ENCODE assay signal across 1 cellular context in the genomic region with DNA sequence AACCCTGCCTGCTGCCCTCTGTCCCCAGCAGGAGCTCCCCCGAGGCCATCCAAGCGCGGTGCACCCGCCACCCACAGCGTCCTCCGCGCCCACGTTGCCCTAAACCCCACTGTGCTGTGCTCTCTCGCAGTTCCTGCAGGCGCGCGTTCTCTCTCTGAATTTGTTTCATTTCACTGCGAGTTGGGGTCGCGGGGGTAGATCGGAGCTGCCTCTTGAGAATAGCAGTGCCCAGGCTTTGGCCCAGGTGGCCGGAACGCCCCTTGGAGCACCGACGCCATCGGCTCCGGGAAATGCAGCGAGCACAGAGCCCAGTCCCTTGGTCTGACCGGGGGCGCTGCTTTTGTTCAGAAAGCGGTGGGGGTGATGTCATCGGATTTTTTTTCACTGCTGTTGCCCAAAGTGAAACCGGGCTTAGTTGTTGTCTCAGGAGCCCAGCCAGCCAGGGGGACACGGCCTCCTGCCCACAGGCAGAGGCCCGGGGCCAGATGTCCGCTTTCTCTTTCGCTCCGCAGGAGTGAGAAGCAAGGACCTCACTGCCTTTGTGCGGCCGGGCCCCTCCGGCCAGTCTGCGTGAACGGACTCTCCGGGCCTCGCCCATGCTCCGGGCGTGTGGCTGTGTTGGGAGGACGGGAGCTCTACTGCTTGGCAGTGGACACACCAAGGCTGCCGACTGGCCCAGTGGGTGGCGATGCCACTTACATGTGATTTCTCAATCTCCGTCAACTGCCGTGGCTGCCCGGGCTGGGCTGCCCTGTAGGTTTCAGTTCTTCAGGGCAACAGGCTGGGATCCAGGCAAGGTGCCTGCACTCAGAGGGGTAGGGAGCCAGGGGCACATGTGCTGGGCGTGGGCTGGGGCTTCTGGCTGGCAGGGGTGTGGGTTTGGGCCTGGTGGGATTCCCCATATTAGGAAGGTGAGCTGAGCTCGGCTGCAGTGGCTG.
A peak's percentile ranks its signal among the peaks of the same experiment; 100 is the strongest.
TF ChIP-seq lines count a peak whose summit lies in the region.

No MANE protein-coding gene starts in this region.

TF ChIP-seq in GM12878, 131 proteins besides CTCF, POLR2A, EP300 and RAD21 (continued from another document and continues in another):
- TF ChIP-seq ETV6 (conservative IDR thresholded peaks at IDR 0.05 in 1 of 2, IDR thresholded peaks at IDR 0.05 in 1 of 2; ENCODE audit: borderline replicate concordance in 1 of 2, low read depth in 1 of 2) (no peak), POU2F2 (IDR thresholded peaks at IDR 0.05; ENCODE audit: borderline replicate concordance, low read depth, low read length) (no peak), BRCA1 (IDR thresholded peaks at IDR 0.05; ENCODE audit: low read depth, low read length) (no peak), ATF7 (IDR thresholded peaks at IDR 0.05; ENCODE audit: low read depth) (peak; percentile 98), RB1 (IDR thresholded peaks at IDR 0.05; ENCODE audit: borderline replicate concordance) (no peak), NR2C2 (IDR thresholded peaks at IDR 0.05; ENCODE audit: borderline replicate concordance, control insufficient read depth, insufficient read length, low read depth) (no peak), CEBPB (IDR thresholded peaks at IDR 0.05; ENCODE audit: borderline replicate concordance in 1 of 2, low read depth in 2 of 2, low read length in 2 of 2) (no peak), NR2F1 (conservative IDR thresholded peaks at IDR 0.05) (peak; percentile 12; the same call in 1 of the 2 replicates), TBL1XR1 (IDR thresholded peaks at IDR 0.05; ENCODE audit: low read depth, low read length) (no peak), MEF2A (IDR thresholded peaks at IDR 0.05; ENCODE audit: insufficient read depth, low read depth, low read length) (no peak), TCF12 (IDR thresholded peaks at IDR 0.05; ENCODE audit: low read depth, low read length) (no peak), NRF1 (conservative IDR thresholded peaks at IDR 0.05; ENCODE audit: low read depth, low read length) (no peak), SRF (IDR thresholded peaks at IDR 0.05; ENCODE audit: low read depth in 2 of 2, low read length in 2 of 2) (0 out of 4 replicates have a peak, but pooled peaks of 1 of the 2 experiments have one; percentile 23), CBFB (IDR thresholded peaks at IDR 0.05; ENCODE audit: low read depth) (no peak), MEF2B (IDR thresholded peaks at IDR 0.05; ENCODE audit: partially characterized antibody, poor library complexity, severe bottlenecking) (peak; percentile 38), RFX5 (IDR thresholded peaks at IDR 0.05; ENCODE audit: low read depth, low read length) (no peak), KLF5 (IDR thresholded peaks at IDR 0.05; ENCODE audit: partially characterized antibody) (no peak), GATAD2B (conservative IDR thresholded peaks at IDR 0.05; ENCODE audit: low read depth) (0 out of 2 replicates have a peak, but pooled peaks have one; percentile 29), HDGF (IDR thresholded peaks at IDR 0.05) (no peak), SIX5 (IDR thresholded peaks at IDR 0.05; ENCODE audit: low read depth, low read length, severe bottlenecking) (no peak), HDAC6 (IDR thresholded peaks at IDR 0.05; ENCODE audit: unreplicated experiment) (no peak), FOS (IDR thresholded peaks at IDR 0.05; ENCODE audit: borderline replicate concordance, extremely low read depth, insufficient read length) (no peak), DPF2 (IDR thresholded peaks at IDR 0.05) (0 out of 2 replicates have a peak, but pooled peaks have one; percentile 50), TAF1 (IDR thresholded peaks at IDR 0.05; ENCODE audit: borderline replicate concordance, low read depth, low read length) (no peak), EED (IDR thresholded peaks at IDR 0.05; ENCODE audit: low read depth) (peak; percentile 58), RAD51 (IDR thresholded peaks at IDR 0.05) (no peak), FOXK2 (IDR thresholded peaks at IDR 0.05) (no peak), ZZZ3 (IDR thresholded peaks at IDR 0.05; ENCODE audit: control insufficient read depth, insufficient read length, low read depth) (no peak), POLR2AphosphoS5 (IDR thresholded peaks at IDR 0.05; ENCODE audit: low read length) (no peak), IKZF1 (conservative IDR thresholded peaks at IDR 0.05) (peak; percentile 51), EGR1 (IDR thresholded peaks at IDR 0.05; ENCODE audit: borderline replicate concordance in 1 of 2, low read depth in 2 of 2, low read length in 2 of 2) (peak in 1 of 2 experiments; percentile 34; a peak in 1 of 3 replicates)
- TF ChIP-seq, protein P1, sequence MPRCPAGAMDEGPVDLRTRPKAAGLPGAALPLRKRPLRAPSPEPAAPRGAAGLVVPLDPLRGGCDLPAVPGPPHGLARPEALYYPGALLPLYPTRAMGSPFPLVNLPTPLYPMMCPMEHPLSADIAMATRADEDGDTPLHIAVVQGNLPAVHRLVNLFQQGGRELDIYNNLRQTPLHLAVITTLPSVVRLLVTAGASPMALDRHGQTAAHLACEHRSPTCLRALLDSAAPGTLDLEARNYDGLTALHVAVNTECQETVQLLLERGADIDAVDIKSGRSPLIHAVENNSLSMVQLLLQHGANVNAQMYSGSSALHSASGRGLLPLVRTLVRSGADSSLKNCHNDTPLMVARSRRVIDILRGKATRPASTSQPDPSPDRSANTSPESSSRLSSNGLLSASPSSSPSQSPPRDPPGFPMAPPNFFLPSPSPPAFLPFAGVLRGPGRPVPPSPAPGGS (IDR thresholded peaks at IDR 0.05; ENCODE audit: borderline replicate concordance, insufficient read depth, low read depth, low read length, poor library complexity, severe bottlenecking), result no peak
- TF ChIP-seq, protein P2, sequence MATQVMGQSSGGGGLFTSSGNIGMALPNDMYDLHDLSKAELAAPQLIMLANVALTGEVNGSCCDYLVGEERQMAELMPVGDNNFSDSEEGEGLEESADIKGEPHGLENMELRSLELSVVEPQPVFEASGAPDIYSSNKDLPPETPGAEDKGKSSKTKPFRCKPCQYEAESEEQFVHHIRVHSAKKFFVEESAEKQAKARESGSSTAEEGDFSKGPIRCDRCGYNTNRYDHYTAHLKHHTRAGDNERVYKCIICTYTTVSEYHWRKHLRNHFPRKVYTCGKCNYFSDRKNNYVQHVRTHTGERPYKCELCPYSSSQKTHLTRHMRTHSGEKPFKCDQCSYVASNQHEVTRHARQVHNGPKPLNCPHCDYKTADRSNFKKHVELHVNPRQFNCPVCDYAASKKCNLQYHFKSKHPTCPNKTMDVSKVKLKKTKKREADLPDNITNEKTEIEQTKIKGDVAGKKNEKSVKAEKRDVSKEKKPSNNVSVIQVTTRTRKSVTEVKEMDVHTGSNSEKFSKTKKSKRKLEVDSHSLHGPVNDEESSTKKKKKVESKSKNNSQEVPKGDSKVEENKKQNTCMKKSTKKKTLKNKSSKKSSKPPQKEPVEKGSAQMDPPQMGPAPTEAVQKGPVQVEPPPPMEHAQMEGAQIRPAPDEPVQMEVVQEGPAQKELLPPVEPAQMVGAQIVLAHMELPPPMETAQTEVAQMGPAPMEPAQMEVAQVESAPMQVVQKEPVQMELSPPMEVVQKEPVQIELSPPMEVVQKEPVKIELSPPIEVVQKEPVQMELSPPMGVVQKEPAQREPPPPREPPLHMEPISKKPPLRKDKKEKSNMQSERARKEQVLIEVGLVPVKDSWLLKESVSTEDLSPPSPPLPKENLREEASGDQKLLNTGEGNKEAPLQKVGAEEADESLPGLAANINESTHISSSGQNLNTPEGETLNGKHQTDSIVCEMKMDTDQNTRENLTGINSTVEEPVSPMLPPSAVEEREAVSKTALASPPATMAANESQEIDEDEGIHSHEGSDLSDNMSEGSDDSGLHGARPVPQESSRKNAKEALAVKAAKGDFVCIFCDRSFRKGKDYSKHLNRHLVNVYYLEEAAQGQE (IDR thresholded peaks at IDR 0.05; ENCODE audit: low read depth, low read length), result no peak
- TF ChIP-seq, protein P3, sequence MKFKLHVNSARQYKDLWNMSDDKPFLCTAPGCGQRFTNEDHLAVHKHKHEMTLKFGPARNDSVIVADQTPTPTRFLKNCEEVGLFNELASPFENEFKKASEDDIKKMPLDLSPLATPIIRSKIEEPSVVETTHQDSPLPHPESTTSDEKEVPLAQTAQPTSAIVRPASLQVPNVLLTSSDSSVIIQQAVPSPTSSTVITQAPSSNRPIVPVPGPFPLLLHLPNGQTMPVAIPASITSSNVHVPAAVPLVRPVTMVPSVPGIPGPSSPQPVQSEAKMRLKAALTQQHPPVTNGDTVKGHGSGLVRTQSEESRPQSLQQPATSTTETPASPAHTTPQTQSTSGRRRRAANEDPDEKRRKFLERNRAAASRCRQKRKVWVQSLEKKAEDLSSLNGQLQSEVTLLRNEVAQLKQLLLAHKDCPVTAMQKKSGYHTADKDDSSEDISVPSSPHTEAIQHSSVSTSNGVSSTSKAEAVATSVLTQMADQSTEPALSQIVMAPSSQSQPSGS (IDR thresholded peaks at IDR 0.05; ENCODE audit: low read length), result peak; percentile 98
- TF ChIP-seq, protein P4, sequence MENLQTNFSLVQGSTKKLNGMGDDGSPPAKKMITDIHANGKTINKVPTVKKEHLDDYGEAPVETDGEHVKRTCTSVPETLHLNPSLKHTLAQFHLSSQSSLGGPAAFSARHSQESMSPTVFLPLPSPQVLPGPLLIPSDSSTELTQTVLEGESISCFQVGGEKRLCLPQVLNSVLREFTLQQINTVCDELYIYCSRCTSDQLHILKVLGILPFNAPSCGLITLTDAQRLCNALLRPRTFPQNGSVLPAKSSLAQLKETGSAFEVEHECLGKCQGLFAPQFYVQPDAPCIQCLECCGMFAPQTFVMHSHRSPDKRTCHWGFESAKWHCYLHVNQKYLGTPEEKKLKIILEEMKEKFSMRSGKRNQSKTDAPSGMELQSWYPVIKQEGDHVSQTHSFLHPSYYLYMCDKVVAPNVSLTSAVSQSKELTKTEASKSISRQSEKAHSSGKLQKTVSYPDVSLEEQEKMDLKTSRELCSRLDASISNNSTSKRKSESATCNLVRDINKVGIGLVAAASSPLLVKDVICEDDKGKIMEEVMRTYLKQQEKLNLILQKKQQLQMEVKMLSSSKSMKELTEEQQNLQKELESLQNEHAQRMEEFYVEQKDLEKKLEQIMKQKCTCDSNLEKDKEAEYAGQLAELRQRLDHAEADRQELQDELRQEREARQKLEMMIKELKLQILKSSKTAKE (IDR thresholded peaks at IDR 0.05; ENCODE audit: low read depth, poor library complexity, severe bottlenecking), result no peak
- TF ChIP-seq, protein P5, sequence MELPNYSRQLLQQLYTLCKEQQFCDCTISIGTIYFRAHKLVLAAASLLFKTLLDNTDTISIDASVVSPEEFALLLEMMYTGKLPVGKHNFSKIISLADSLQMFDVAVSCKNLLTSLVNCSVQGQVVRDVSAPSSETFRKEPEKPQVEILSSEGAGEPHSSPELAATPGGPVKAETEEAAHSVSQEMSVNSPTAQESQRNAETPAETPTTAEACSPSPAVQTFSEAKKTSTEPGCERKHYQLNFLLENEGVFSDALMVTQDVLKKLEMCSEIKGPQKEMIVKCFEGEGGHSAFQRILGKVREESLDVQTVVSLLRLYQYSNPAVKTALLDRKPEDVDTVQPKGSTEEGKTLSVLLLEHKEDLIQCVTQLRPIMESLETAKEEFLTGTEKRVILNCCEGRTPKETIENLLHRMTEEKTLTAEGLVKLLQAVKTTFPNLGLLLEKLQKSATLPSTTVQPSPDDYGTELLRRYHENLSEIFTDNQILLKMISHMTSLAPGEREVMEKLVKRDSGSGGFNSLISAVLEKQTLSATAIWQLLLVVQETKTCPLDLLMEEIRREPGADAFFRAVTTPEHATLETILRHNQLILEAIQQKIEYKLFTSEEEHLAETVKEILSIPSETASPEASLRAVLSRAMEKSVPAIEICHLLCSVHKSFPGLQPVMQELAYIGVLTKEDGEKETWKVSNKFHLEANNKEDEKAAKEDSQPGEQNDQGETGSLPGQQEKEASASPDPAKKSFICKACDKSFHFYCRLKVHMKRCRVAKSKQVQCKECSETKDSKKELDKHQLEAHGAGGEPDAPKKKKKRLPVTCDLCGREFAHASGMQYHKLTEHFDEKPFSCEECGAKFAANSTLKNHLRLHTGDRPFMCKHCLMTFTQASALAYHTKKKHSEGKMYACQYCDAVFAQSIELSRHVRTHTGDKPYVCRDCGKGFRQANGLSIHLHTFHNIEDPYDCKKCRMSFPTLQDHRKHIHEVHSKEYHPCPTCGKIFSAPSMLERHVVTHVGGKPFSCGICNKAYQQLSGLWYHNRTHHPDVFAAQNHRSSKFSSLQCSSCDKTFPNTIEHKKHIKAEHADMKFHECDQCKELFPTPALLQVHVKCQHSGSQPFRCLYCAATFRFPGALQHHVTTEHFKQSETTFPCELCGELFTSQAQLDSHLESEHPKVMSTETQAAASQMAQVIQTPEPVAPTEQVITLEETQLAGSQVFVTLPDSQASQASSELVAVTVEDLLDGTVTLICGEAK (IDR thresholded peaks at IDR 0.05; ENCODE audit: borderline replicate concordance), result no peak
- TF ChIP-seq, protein P6, sequence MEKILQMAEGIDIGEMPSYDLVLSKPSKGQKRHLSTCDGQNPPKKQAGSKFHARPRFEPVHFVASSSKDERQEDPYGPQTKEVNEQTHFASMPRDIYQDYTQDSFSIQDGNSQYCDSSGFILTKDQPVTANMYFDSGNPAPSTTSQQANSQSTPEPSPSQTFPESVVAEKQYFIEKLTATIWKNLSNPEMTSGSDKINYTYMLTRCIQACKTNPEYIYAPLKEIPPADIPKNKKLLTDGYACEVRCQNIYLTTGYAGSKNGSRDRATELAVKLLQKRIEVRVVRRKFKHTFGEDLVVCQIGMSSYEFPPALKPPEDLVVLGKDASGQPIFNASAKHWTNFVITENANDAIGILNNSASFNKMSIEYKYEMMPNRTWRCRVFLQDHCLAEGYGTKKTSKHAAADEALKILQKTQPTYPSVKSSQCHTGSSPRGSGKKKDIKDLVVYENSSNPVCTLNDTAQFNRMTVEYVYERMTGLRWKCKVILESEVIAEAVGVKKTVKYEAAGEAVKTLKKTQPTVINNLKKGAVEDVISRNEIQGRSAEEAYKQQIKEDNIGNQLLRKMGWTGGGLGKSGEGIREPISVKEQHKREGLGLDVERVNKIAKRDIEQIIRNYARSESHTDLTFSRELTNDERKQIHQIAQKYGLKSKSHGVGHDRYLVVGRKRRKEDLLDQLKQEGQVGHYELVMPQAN (conservative IDR thresholded peaks at IDR 0.05), result peak; percentile 52; the same call in 1 of the 2 replicates
- TF ChIP-seq, protein P7, sequence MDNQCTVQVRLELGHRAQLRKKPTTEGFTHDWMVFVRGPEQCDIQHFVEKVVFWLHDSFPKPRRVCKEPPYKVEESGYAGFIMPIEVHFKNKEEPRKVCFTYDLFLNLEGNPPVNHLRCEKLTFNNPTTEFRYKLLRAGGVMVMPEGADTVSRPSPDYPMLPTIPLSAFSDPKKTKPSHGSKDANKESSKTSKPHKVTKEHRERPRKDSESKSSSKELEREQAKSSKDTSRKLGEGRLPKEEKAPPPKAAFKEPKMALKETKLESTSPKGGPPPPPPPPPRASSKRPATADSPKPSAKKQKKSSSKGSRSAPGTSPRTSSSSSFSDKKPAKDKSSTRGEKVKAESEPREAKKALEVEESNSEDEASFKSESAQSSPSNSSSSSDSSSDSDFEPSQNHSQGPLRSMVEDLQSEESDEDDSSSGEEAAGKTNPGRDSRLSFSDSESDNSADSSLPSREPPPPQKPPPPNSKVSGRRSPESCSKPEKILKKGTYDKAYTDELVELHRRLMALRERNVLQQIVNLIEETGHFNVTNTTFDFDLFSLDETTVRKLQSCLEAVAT (IDR thresholded peaks at IDR 0.05), result 0 out of 2 replicates have a peak, but pooled peaks have one; percentile 25
- TF ChIP-seq, protein P8, sequence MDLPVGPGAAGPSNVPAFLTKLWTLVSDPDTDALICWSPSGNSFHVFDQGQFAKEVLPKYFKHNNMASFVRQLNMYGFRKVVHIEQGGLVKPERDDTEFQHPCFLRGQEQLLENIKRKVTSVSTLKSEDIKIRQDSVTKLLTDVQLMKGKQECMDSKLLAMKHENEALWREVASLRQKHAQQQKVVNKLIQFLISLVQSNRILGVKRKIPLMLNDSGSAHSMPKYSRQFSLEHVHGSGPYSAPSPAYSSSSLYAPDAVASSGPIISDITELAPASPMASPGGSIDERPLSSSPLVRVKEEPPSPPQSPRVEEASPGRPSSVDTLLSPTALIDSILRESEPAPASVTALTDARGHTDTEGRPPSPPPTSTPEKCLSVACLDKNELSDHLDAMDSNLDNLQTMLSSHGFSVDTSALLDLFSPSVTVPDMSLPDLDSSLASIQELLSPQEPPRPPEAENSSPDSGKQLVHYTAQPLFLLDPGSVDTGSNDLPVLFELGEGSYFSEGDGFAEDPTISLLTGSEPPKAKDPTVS (IDR thresholded peaks at IDR 0.05; ENCODE audit: low read depth, low read length), result no peak
